ENCODE assay signal across 24 cellular contexts in the genomic region with DNA sequence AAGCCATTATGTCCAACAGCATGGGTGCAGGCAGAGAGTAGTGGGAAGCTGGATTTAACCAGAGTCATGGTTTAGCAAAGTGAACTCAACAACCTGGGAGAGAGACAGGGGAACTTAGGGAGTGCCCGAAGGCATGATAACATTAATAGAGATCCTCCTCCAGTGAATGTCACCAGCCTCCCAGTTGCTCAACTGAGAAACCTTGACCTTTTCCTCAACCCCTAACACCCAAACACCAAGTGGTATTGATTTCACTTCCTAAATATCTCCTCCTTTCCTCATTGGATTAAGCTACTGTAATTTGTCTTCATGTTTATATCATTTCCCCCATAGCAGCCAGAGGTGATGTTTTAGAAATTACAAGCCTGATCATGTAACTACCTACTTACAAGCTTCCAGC.
"Had no signal": no experiment of that assay in that cellular context is flagged by ENCODE, and none has a peak within 500 bp of the region (broad histone marks: within the 10 kb centered on the region; RNA-seq: fewer than 3 reads in every experiment).

No MANE protein-coding gene starts in this region.

- H3K4me2 ChIP-seq: neural progenitor cell had no signal

- H3K36me3 ChIP-seq: breast epithelium, gastrocnemius medialis, left lung, neural progenitor cell, prostate gland, right atrium auricular region had no signal

- H3K4me1 ChIP-seq: breast epithelium, gastrocnemius medialis, prostate gland, right atrium auricular region had no signal

- ATAC-seq: activated naive CD8-positive, alpha-beta T cell treated with anti-CD3 and anti-CD28 coated beads, Interleukin-2, amount 50 U/mL, for 24 hours; esophagus mucosa; gastrocnemius medialis; left lung; mucosa of descending colon; stimulated activated naive CD8-positive, alpha-beta T cell treated with anti-CD3 and anti-CD28 coated beads, Interleukin-15, amount 100 ng/mL, for 72 hours had no signal

- H3K27ac ChIP-seq: breast epithelium, gastrocnemius medialis, left lung, neural progenitor cell, prostate gland, right atrium auricular region, VCaP had no signal

- H3K4me3 ChIP-seq: breast epithelium, gastrocnemius medialis, left lung, mucosa of descending colon, neural progenitor cell, prostate gland, right atrium auricular region had no signal

- FAIRE-seq: kidney had no signal

- H3K27me3 ChIP-seq: breast epithelium, gastrocnemius medialis, left lung, neural progenitor cell, right atrium auricular region had no signal

- H3K9ac ChIP-seq: neural progenitor cell had no signal

- H3K9me3 ChIP-seq: gastrocnemius medialis, left lung, mucosa of descending colon, prostate gland had no signal

- DNase-seq: activated CD4-positive, alpha-beta T cell treated with anti-CD3 and anti-CD28 coated beads for 1 hour; activated CD8-positive, alpha-beta memory T cell treated with anti-CD3 and anti-CD28 coated beads for 24 hours; activated CD8-positive, alpha-beta memory T cell treated with anti-CD3 and anti-CD28 coated beads, Interleukin-2, amount 50 U/mL, for 48 hours; activated effector memory CD4-positive, alpha-beta T cell treated with Interleukin-2 at 50 U/mL for 16 hours; activated naive CD4-positive, alpha-beta T cell treated with anti-CD3 and anti-CD28 coated beads, Interleukin-2, amount 10 ng/mL, durations not matched to agents 7 days and 5 days; activated naive CD8-positive, alpha-beta T cell treated with anti-CD3 and anti-CD28 coated beads, Interleukin-2, amount 50 U/mL, for 24 hours; activated T-cell treated with anti-CD3 and anti-CD28 coated beads, Interleukin-2, amount 50 U/mL, for 48 hours; aorta; cortex of kidney; gastrocnemius medialis; head of caudate nucleus; kidney; left lung; mucosa of descending colon; naive B cell; stimulated activated CD4-positive, alpha-beta T cell treated with anti-CD3 and anti-CD28 coated beads, Interleukin-2, amount 100 ng/mL, for 24 hours; stimulated activated naive CD8-positive, alpha-beta T cell treated with anti-CD3 and anti-CD28 coated beads, Interleukin-15, amount 100 ng/mL, for 72 hours; trophoblast cell had no signal

- H2AFZ ChIP-seq: neural progenitor cell had no signal
